23 cellular contexts compared by ENCODE assay signal in genomic region chr17:65328567-65328966, GRCh38.
"Had no signal": no experiment of that assay in that cellular context is flagged by ENCODE, and none has a peak within 500 bp of the region (broad histone marks: within the 10 kb centered on the region; RNA-seq: fewer than 3 reads in every experiment).

No MANE protein-coding gene starts in this region.

- H3K27ac ChIP-seq: adrenal gland, KMS-11, Peyer's patch, VCaP had no signal

- H3K4me3 Mint-ChIP-seq: activated CD4-positive, alpha-beta memory T cell treated with anti-CD3 and anti-CD28 coated beads, Interleukin-2, amount 10 ng/mL, durations not matched to agents 7 days and 5 days; activated naive CD8-positive, alpha-beta T cell treated with anti-CD3 and anti-CD28 coated beads, Interleukin-2, amount 10 ng/mL, durations not matched to agents 7 days and 5 days; T-helper 17 cell had no signal

- H3K4me1 ChIP-seq: adrenal gland, Peyer's patch had no signal

- ATAC-seq: T-helper 17 cell had no signal

- H3K36me3 Mint-ChIP-seq: activated naive CD8-positive, alpha-beta T cell treated with anti-CD3 and anti-CD28 coated beads, Interleukin-2, amount 10 ng/mL, durations not matched to agents 7 days and 5 days had no signal

- H3K27me3 ChIP-seq: adrenal gland, MG63, Peyer's patch had no signal

- H3K27me3 Mint-ChIP-seq: activated naive CD8-positive, alpha-beta T cell treated with anti-CD3 and anti-CD28 coated beads, Interleukin-2, amount 10 ng/mL, durations not matched to agents 7 days and 5 days had no signal

- H3K4me1 Mint-ChIP-seq: activated CD4-positive, alpha-beta memory T cell treated with anti-CD3 and anti-CD28 coated beads, Interleukin-2, amount 10 ng/mL, durations not matched to agents 7 days and 5 days; activated naive CD8-positive, alpha-beta T cell treated with anti-CD3 and anti-CD28 coated beads, Interleukin-2, amount 10 ng/mL, durations not matched to agents 7 days and 5 days had no signal

- H3K36me3 ChIP-seq: adrenal gland, MG63, Peyer's patch had no signal

- H3K4me2 ChIP-seq: KMS-11 had no signal

- H3K9me3 ChIP-seq: adrenal gland, MG63, Peyer's patch had no signal

- DNase-seq: activated CD4-positive, alpha-beta memory T cell treated with anti-CD3 and anti-CD28 coated beads, Interleukin-2, amount 10 ng/mL, durations not matched to agents 7 days and 5 days; activated CD4-positive, alpha-beta T cell treated with anti-CD3 and anti-CD28 coated beads, Interleukin-2, amount 50 U/mL, for 1 hour; activated CD4-positive, CD25-positive, alpha-beta regulatory T cell; activated CD8-positive, alpha-beta memory T cell treated with anti-CD3 and anti-CD28 coated beads, Interleukin-2, amount 50 U/mL, for 48 hours; activated naive CD4-positive, alpha-beta T cell treated with anti-CD3 and anti-CD28 coated beads, Interleukin-2, amount 50 U/mL, for 16 hours; activated naive CD8-positive, alpha-beta T cell treated with anti-CD3 and anti-CD28 coated beads, Interleukin-2, amount 10 ng/mL, durations not matched to agents 7 days and 5 days; activated T-cell treated with anti-CD3 and anti-CD28 coated beads, Interleukin-2, amount 50 U/mL, for 1 hour; adrenal gland; anterior cingulate cortex; cerebellar nuclear complex; MG63; MV-4-11; NCI-H1092 treated with DMSO at 0.1 percent for 48 hours; NCI-H1417 treated with DMSO at 0.1 percent for 48 hours; NCI-H1694; NCI-H2029; NCI-H2107; NCI-H510A treated with DMSO at 0.1 percent for 48 hours; Peyer's patch; SHP77 treated with DMSO at 0.1 percent for 48 hours; T-helper 17 cell had no signal

- H3K9ac ChIP-seq: KMS-11 had no signal

- H3K4me3 ChIP-seq: adrenal gland, MG63, Peyer's patch had no signal

- H3K27ac Mint-ChIP-seq: activated CD4-positive, alpha-beta memory T cell treated with anti-CD3 and anti-CD28 coated beads, Interleukin-2, amount 10 ng/mL, durations not matched to agents 7 days and 5 days; activated naive CD8-positive, alpha-beta T cell treated with anti-CD3 and anti-CD28 coated beads, Interleukin-2, amount 10 ng/mL, durations not matched to agents 7 days and 5 days; T-helper 17 cell had no signal
